14 cellular contexts compared by ENCODE assay signal in genomic region chr1:208950206-208950605, GRCh38.
DNase-seq lines count a peak whose midpoint lies in the region; TF ChIP-seq lines count a peak whose summit lies in the region.
"Had no signal": no experiment of that assay in that cellular context is flagged by ENCODE, and none has a peak within 500 bp of the region (broad histone marks: within the 10 kb centered on the region; RNA-seq: fewer than 3 reads in every experiment).

No MANE protein-coding gene starts in this region.

- DNase-seq in AG09309 (ENCODE audit: low read depth), result peak; percentile 25
- DNase-seq in GM03348 (ENCODE audit: low spot score), result peak; percentile 10
- peak; percentile 1 for DNase-seq in amniotic epithelial cell (ENCODE audit: low read depth)
- peak; percentile 9 for DNase-seq in fibroblast of villous mesenchyme (ENCODE audit: low read depth)
- no peak for DNase-seq in D341Med (ENCODE audit: low spot score)
- no peak for DNase-seq in hepatic stellate cell (ENCODE audit: low spot score)
- DNase-seq in GM19238 (ENCODE audit: insufficient read length, low spot score), result no peak
- DNase-seq: BE2C; CD4-positive, alpha-beta memory T cell; DND-41; H9; Karpas-422; KBM-7 had no signal

- H3K4me3 ChIP-seq in AG09309 (ENCODE audit: control insufficient read depth, low read depth, low read length) (no peak overlapping the region), fibroblast of villous mesenchyme (ENCODE audit: low read depth, low read length) (no peak overlapping the region)
- H3K4me3 ChIP-seq: A549 had no signal

- TF ChIP-seq CTCF in AG09309 (IDR thresholded peaks at IDR 0.05; ENCODE audit: control insufficient read depth, insufficient read depth, low read depth, low read length, missing control alignments) (no peak), fibroblast of villous mesenchyme (IDR thresholded peaks at IDR 0.05; ENCODE audit: insufficient read depth, low read depth, low read length) (no peak)

Comparison
In these comparisons a context has a peak if more than half of its experiments do, and no peak if none do; other contexts are left out.
1. DNase-seq: peak in AG09309 (single experiment), GM03348 (single experiment), amniotic epithelial cell (single experiment) and fibroblast of villous mesenchyme (single experiment); none in D341Med (single experiment), hepatic stellate cell (single experiment) and GM19238 (single experiment).